In the genomic region with DNA sequence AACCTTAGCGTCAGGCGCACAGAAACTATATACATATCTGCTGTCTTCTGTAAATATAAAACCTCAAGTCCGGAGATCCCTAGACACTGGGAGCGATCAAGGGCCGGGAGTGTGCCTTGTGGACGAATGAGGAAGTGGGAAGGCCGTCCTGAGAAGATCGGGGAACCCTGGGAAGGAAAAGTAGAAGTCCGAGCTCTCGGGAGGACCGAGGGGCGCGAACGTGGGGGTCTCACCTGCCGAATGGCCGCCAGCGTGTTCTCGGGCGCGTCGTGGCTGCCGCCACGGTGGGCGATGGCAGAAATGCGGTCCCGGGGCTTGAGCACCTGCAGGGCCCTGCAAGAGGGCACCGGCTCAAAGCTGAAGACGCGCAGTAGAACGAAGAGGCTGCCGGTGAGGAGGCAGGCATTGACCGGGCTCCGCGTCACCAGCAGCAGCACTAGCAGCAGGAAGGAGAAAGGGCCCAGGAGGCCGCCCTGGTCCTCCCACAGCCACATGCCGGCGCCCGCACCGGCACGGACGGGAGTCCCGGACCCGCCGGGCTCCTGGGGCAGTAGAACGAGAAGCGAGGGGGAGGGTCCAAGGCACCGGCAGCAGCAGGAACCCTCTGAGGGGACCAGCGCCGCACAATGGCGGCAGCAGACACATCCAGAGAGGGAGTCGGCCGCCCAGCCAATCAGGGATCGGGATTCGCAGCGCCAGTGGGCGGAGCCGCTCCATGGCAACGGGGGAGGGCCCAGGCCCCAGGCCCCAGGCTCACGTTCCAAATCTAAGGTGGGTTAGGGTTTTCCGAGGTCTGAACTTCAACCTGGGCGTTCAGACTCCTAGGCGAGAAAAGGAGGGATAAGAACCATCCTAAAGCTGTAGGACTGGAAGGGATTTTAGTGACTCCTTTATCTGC, we compare ENCODE assay signal across 8 cellular contexts. TPM values are rescaled to one million over a fixed set of nuclear protein-coding genes. Genes with fewer than 3 reads are reported as not detected.
A peak's percentile ranks its signal among the peaks of the same experiment; 100 is the strongest.
DNase-seq lines count a peak whose midpoint lies in the region; ATAC-seq and TF ChIP-seq lines count a peak whose summit lies in the region.

A gene with protein sequence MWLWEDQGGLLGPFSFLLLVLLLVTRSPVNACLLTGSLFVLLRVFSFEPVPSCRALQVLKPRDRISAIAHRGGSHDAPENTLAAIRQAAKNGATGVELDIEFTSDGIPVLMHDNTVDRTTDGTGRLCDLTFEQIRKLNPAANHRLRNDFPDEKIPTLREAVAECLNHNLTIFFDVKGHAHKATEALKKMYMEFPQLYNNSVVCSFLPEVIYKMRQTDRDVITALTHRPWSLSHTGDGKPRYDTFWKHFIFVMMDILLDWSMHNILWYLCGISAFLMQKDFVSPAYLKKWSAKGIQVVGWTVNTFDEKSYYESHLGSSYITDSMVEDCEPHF (minus strand): TSS at position 628 of the 898 bp plus-strand sequence. CDS start 134 bp downstream, at position 494.

- DNase-seq in DMS114 treated with DMSO at 0.1 percent for 48 hours (lab: John Stamatoyannopoulos, UW; ENCODE audit: unreplicated experiment) = peak; percentile 81
- peak; percentile 84 for DNase-seq in HuH-7.5 (ENCODE audit: low spot score)
- peak; percentile 94 for DNase-seq in activated T-cell treated with anti-CD3 and anti-CD28 coated beads for 4 hours
- peak; percentile 43 for DNase-seq in epithelial cell of prostate (ENCODE audit: low read depth, low spot score)
- DNase-seq in mucosa of gallbladder (ENCODE audit: low spot score) = peak; percentile 94
- peak; percentile 87 to 88 for DNase-seq in stimulated activated CD8-positive, alpha-beta memory T cell treated with anti-CD3 and anti-CD28 coated beads, Interleukin-4, amount 100 ng/mL, for 4 hours (ENCODE audit: low read depth in 2 of 2, low spot score in 1 of 2)

- H3K27ac ChIP-seq in OCI-LY3 (ENCODE audit: low read length) (peak within 1 kb of the TSS; percentile 74), epithelial cell of prostate (peak within 1 kb of the TSS; percentile 79)

- TF ChIP-seq CTCF in OCI-LY3 (IDR thresholded peaks at IDR 0.05; ENCODE audit: low read depth, low read length) = peak; percentile 42

- peaks cover 8% of the 10 kb centered on the region for H3K36me3 ChIP-seq in OCI-LY3 (replicated peaks; ENCODE audit: low read depth, low read length)

- H2AFZ ChIP-seq in OCI-LY3 (ENCODE audit: low read depth, low read length) = peak within 1 kb of the TSS; percentile 82

- no peaks in the 10 kb centered on the region for H3K9me3 ChIP-seq in OCI-LY3 (ENCODE audit: insufficient read depth, low read length)

- H3K9ac ChIP-seq in OCI-LY3 (ENCODE audit: low read length) = peak within 1 kb of the TSS; percentile 80

- H3K4me2 ChIP-seq in OCI-LY3 (ENCODE audit: low read length) = peak within 1 kb of the TSS; percentile 91

- H3K79me2 ChIP-seq in OCI-LY3 (ENCODE audit: low read length) = peaks cover 62% of the 10 kb centered on the region

- ATAC-seq in GM21526 (IDR thresholded peaks at IDR 0.05; ENCODE audit: low FRiP score, unreplicated experiment) = peak; percentile 66

- H4K20me1 ChIP-seq in OCI-LY3 (ENCODE audit: insufficient read depth, low read length) = no peaks in the 10 kb centered on the region

- no peaks in the 10 kb centered on the region for H3K27me3 ChIP-seq in OCI-LY3 (ENCODE audit: low read depth, low read length)

- peak within 1 kb of the TSS; percentile 90 for H3K4me3 ChIP-seq in OCI-LY3 (ENCODE audit: low read length)

- peaks cover 31% of the 10 kb centered on the region for H3K4me1 ChIP-seq in OCI-LY3 (ENCODE audit: low read length)

RNA-seq across cellular contexts. Expression of the gene that starts here (rescaled TPM):
- 68.8 TPM for total RNA-seq in mucosa of gallbladder

Comparison
In these comparisons a context has a peak if more than half of its experiments do, and no peak if none do; other contexts are left out.
1. Peak in every context shown above with its lines: DNase-seq, ATAC-seq, H3K4me3 ChIP-seq and H3K27ac ChIP-seq.
2. DNase-seq: peak in every context shown above with its lines; median percentile 94 in activated T-cell treated with anti-CD3 and anti-CD28 coated beads for 4 hours; 94 in mucosa of gallbladder; 88 in stimulated activated CD8-positive, alpha-beta memory T cell treated with anti-CD3 and anti-CD28 coated beads, Interleukin-4, amount 100 ng/mL, for 4 hours; 84 in HuH-7.5; 81 in DMS114 treated with DMSO at 0.1 percent for 48 hours; 43 in epithelial cell of prostate.